9 cellular contexts compared by ENCODE assay signal in genomic region chr19:42250666-42251531, GRCh38. TPM values are rescaled to one million over a fixed set of nuclear protein-coding genes. Genes with fewer than 3 reads are reported as not detected.
DNase-seq lines count a peak whose midpoint lies in the region; ATAC-seq and TF ChIP-seq lines count a peak whose summit lies in the region.
"Had no signal": no experiment of that assay in that cellular context is flagged by ENCODE, and none has a peak within 500 bp of the region (broad histone marks: within the 10 kb centered on the region; RNA-seq: fewer than 3 reads in every experiment).

No MANE protein-coding gene starts in this region.

- WGBS in adrenal gland, 4 donors = 5 to 10% (median 8%) methylated on average over 7 to 19 of the region's 19 CpGs

- H3K9me3 Mint-ChIP-seq in stimulated activated naive CD8-positive, alpha-beta T cell treated with anti-CD3 and anti-CD28 coated beads, Interleukin-15, Interleukin-2, amounts not matched to agents 100 ng/mL and 50 ng/mL, for 24 hours = no peaks in the 10 kb centered on the region

- H3K4me1 ChIP-seq in adrenal gland (replicated peaks in 1 of 2) = peaks cover 51 to 60% of the 10 kb centered on the region in 2 donors

- no peak for ATAC-seq in GM21528 (IDR thresholded peaks at IDR 0.05; ENCODE audit: low FRiP score, unreplicated experiment)
- ATAC-seq: left colon had no signal

- peaks cover 28% of the 10 kb centered on the region for H3K36me3 Mint-ChIP-seq in stimulated activated naive CD8-positive, alpha-beta T cell treated with anti-CD3 and anti-CD28 coated beads, Interleukin-15, Interleukin-2, amounts not matched to agents 100 ng/mL and 50 ng/mL, for 24 hours (ENCODE audit: low read depth)

- H3K4me3 ChIP-seq in adrenal gland = peak overlapping the region in 1 of 4 donors; percentile 90

- H3K27ac Mint-ChIP-seq in stimulated activated naive CD8-positive, alpha-beta T cell treated with anti-CD3 and anti-CD28 coated beads, Interleukin-15, Interleukin-2, amounts not matched to agents 100 ng/mL and 50 ng/mL, for 24 hours = peak overlapping the region; percentile 75

- H3K36me3 ChIP-seq in adrenal gland (replicated peaks in 1 of 2) = peaks cover 0 to 20% of the 10 kb centered on the region in 2 donors

- no peak for TF ChIP-seq CTCF in adrenal gland (IDR thresholded peaks at IDR 0.05)

- peak; percentile 45 for DNase-seq in HCEC 1CT
- DNase-seq in adrenal gland = peak in 6 of 7 donors; percentile 63 to 76 (median 70)
- DNase-seq in hypothalamus (lab: John Stamatoyannopoulos, UW) = peak in 45 of 51 donors; percentile 8 to 76 (median 49)
- no peak for DNase-seq in NCI-H1436 (lab: John Stamatoyannopoulos, UW)
- no peak for DNase-seq in NCI-H526 (lab: John Stamatoyannopoulos, UW)
- DNase-seq in stimulated activated CD4-positive, alpha-beta T cell treated with anti-CD3 and anti-CD28 coated beads, Interleukin-1b, Interleukin-23, amount 100 ng/mL, for 48 hours = no peak

- intact Hi-C loops in adrenal gland (cut with DNase I) = loop anchor here in 1 of 2 donors (2.0 kb wide), 1 partner anchor 28 kb away; no protein-coding TSS in a partner anchor

- peak overlapping the region; percentile 45 for H3K4me3 Mint-ChIP-seq in stimulated activated naive CD8-positive, alpha-beta T cell treated with anti-CD3 and anti-CD28 coated beads, Interleukin-15, Interleukin-2, amounts not matched to agents 100 ng/mL and 50 ng/mL, for 24 hours

- H3K27me3 ChIP-seq in adrenal gland = no peaks in the 10 kb centered on the region

- H3K4me1 Mint-ChIP-seq in stimulated activated naive CD8-positive, alpha-beta T cell treated with anti-CD3 and anti-CD28 coated beads, Interleukin-15, Interleukin-2, amounts not matched to agents 100 ng/mL and 50 ng/mL, for 24 hours (ENCODE audit: low read depth) = peaks cover 30% of the 10 kb centered on the region

- H3K9me3 ChIP-seq in adrenal gland (replicated peaks in 1 of 3) = no peaks in the 10 kb centered on the region

- H3K27ac ChIP-seq in adrenal gland = peak overlapping the region; percentile 6 to 100 (median 97)

- peak in 1 of 2 donors; percentile 23 for TF ChIP-seq POLR2A in adrenal gland (IDR thresholded peaks at IDR 0.05)

- no peaks in the 10 kb centered on the region for H3K27me3 Mint-ChIP-seq in stimulated activated naive CD8-positive, alpha-beta T cell treated with anti-CD3 and anti-CD28 coated beads, Interleukin-15, Interleukin-2, amounts not matched to agents 100 ng/mL and 50 ng/mL, for 24 hours

RNA-seq across cellular contexts. Expression of gene ERF, which starts 4.0 kb away (rescaled TPM):
- total RNA-seq in adrenal gland = 10 to 100 TPM; 27.0 to 71.2 (median 55.1) TPM
- polyA plus RNA-seq in adrenal gland = 100 to 1,000 TPM in 1 of 3 donors, 10 to 100 TPM in 2; 14.3 to 147 (median 44.1) TPM

RNA-seq across cellular contexts. Expression of gene GSK3A, which starts 8.5 kb away (rescaled TPM):
- total RNA-seq in adrenal gland = 10 to 100 TPM; 19.5 to 61.9 (median 45.1) TPM
- polyA plus RNA-seq in adrenal gland = 10 to 100 TPM; 51.0 to 94.9 (median 65.5) TPM

RNA-seq across cellular contexts. Expression of gene CIC, which starts 18.2 kb away (rescaled TPM):
- 100 to 1,000 TPM in 1 of 8 donors, 10 to 100 TPM in 7; 48.7 to 119 (median 72.7) TPM for total RNA-seq in adrenal gland
- polyA plus RNA-seq in adrenal gland = 100 to 1,000 TPM in 1 of 3 donors, 10 to 100 TPM in 2; 13.3 to 171 (median 61.7) TPM

RNA-seq across cellular contexts. Expression of gene ZNF526, which starts 30.8 kb away (rescaled TPM):
- 10 to 100 TPM in 2 of 8 donors, 1 to 10 TPM in 6; 4.2 to 12.5 (median 9.0) TPM for total RNA-seq in adrenal gland
- polyA plus RNA-seq in adrenal gland = 1 to 10 TPM; 2.0 to 5.1 (median 2.9) TPM

RNA-seq across cellular contexts. Expression of gene DEDD2, which starts 33.4 kb away (rescaled TPM):
- 10 to 100 TPM; 27.1 to 54.8 (median 33.5) TPM for total RNA-seq in adrenal gland
- 10 to 100 TPM; 26.0 to 39.9 (median 26.2) TPM for polyA plus RNA-seq in adrenal gland

Comparison
In these comparisons a context has a peak if more than half of its experiments do, and no peak if none do; other contexts are left out.
1. DNase-seq: peak in HCEC 1CT (single experiment), adrenal gland (6 of 7) and hypothalamus (45 of 51); none in NCI-H1436 (single experiment), NCI-H526 (0 of 2) and stimulated activated CD4-positive, alpha-beta T cell treated with anti-CD3 and anti-CD28 coated beads, Interleukin-1b, Interleukin-23, amount 100 ng/mL, for 48 hours (single experiment).